Comparison of ENCODE assay signal across 25 cellular contexts in genomic region chr3:100099621-100100020, GRCh38. TPM values are rescaled to one million over a fixed set of nuclear protein-coding genes. Genes with fewer than 3 reads are reported as not detected.
DNase-seq lines count a peak whose midpoint lies in the region; ATAC-seq and TF ChIP-seq lines count a peak whose summit lies in the region.
"Had no signal": no experiment of that assay in that cellular context is flagged by ENCODE, and none has a peak within 500 bp of the region (broad histone marks: within the 10 kb centered on the region; RNA-seq: fewer than 3 reads in every experiment).

No MANE protein-coding gene starts in this region.

- TF ChIP-seq POLR2A in gastroesophageal sphincter (IDR thresholded peaks at IDR 0.05): no peak

- H3K36me3 ChIP-seq in left ventricle myocardium inferior: no peaks in the 10 kb centered on the region
- H3K36me3 ChIP-seq in gastroesophageal sphincter: no peaks in the 10 kb centered on the region
- H3K36me3 ChIP-seq in trophoblast cell (ENCODE audit: control insufficient read depth in 1 of 2, insufficient read depth in 2 of 2, low read length in 2 of 2): no peaks in the 10 kb centered on the region
- H3K36me3 ChIP-seq in aorta (ENCODE audit: control insufficient read depth in 1 of 2, insufficient read depth in 2 of 2, low read length in 1 of 2): no peaks in the 10 kb centered on the region
- H3K36me3 ChIP-seq: MG63, SJSA1, stomach had no signal

- H4K91ac ChIP-seq in trophoblast cell (ENCODE audit: low read depth, low read length): no peak overlapping the region

- no peak overlapping the region for H3K18ac ChIP-seq in trophoblast cell (ENCODE audit: low read length)

- no peaks in the 10 kb centered on the region for H3K27me3 Mint-ChIP-seq in activated CD4-positive, alpha-beta memory T cell treated with anti-CD3 and anti-CD28 coated beads, Interleukin-2, amount 10 ng/mL, durations not matched to agents 7 days and 5 days
- H3K27me3 Mint-ChIP-seq: activated CD4-positive, alpha-beta T cell treated with anti-CD3 and anti-CD28 coated beads for 36 hours; activated T-cell treated with anti-CD3 and anti-CD28 coated beads, Interleukin-2, amount 50 U/mL, for 24 hours; B cell; CD8-positive, alpha-beta memory T cell had no signal

- no peak overlapping the region for H2BK5ac ChIP-seq in trophoblast cell (ENCODE audit: low read depth, low read length, poor library complexity)

- intact Hi-C loops in left ventricle myocardium inferior (cut with micrococcal nuclease) (loop anchor here (10.0 kb wide), 1 partner anchor 65 kb away; no protein-coding TSS in a partner anchor), right cardiac atrium (cut with DNase I) (no loop called here), aorta (cut with DNase I) (loop anchor here in 1 of 2 donors (5.0 kb wide), 1 partner anchor 63 kb away; no protein-coding TSS in a partner anchor)

- H3K9me3 ChIP-seq in left ventricle myocardium inferior (replicated peaks) (no peaks in the 10 kb centered on the region), right cardiac atrium (ENCODE audit: control insufficient read depth, low read length) (no peaks in the 10 kb centered on the region), gastroesophageal sphincter (no peaks in the 10 kb centered on the region), trophoblast cell (ENCODE audit: insufficient read depth, low read depth, low read length) (no peaks in the 10 kb centered on the region), aorta (ENCODE audit: control insufficient read depth, low read length) (no peaks in the 10 kb centered on the region)
- H3K9me3 ChIP-seq: A549, MG63, SJSA1, stomach had no signal

- peaks cover 19% of the 10 kb centered on the region for H3K36me3 Mint-ChIP-seq in activated CD4-positive, alpha-beta memory T cell treated with anti-CD3 and anti-CD28 coated beads, Interleukin-2, amount 10 ng/mL, durations not matched to agents 7 days and 5 days (ENCODE audit: low read depth)
- H3K36me3 Mint-ChIP-seq: natural killer cell had no signal

- no peak overlapping the region for H2AFZ ChIP-seq in trophoblast cell (ENCODE audit: insufficient read depth, low read length, poor library complexity)

- no peak for TF ChIP-seq EP300 in gastroesophageal sphincter (IDR thresholded peaks at IDR 0.05)

- H3K79me1 ChIP-seq in trophoblast cell (ENCODE audit: low read length): peaks cover 2% of the 10 kb centered on the region

- H3K4me1 Mint-ChIP-seq in activated CD4-positive, alpha-beta memory T cell treated with anti-CD3 and anti-CD28 coated beads, Interleukin-2, amount 10 ng/mL, durations not matched to agents 7 days and 5 days: peaks cover 21% of the 10 kb centered on the region
- H3K4me1 Mint-ChIP-seq: CD8-positive, alpha-beta memory T cell had no signal

- H3K4me2 ChIP-seq in trophoblast cell (ENCODE audit: low read length): no peak overlapping the region
- H3K4me2 ChIP-seq: A549 had no signal

- H3K79me2 ChIP-seq in trophoblast cell (ENCODE audit: control insufficient read depth, insufficient read depth, low read length, poor library complexity): peaks cover 1% of the 10 kb centered on the region

- H3K27me3 ChIP-seq in left ventricle myocardium inferior (ENCODE audit: low read depth) (no peaks in the 10 kb centered on the region), right cardiac atrium (ENCODE audit: control insufficient read depth, insufficient read depth) (no peaks in the 10 kb centered on the region), gastroesophageal sphincter (no peaks in the 10 kb centered on the region), trophoblast cell (ENCODE audit: insufficient read depth, low read length) (no peaks in the 10 kb centered on the region), aorta (ENCODE audit: control insufficient read depth in 1 of 2, insufficient read depth in 2 of 2, low read length in 1 of 2) (no peaks in the 10 kb centered on the region)
- H3K27me3 ChIP-seq: MG63, SJSA1, stomach had no signal

- no peak overlapping the region for H2BK120ac ChIP-seq in trophoblast cell (ENCODE audit: insufficient read depth, low read length, poor library complexity)

- no peak overlapping the region for H3K9ac ChIP-seq in trophoblast cell (ENCODE audit: low read length)

- no peak overlapping the region for H3K27ac Mint-ChIP-seq in activated CD4-positive, alpha-beta memory T cell treated with anti-CD3 and anti-CD28 coated beads, Interleukin-2, amount 10 ng/mL, durations not matched to agents 7 days and 5 days
- H3K27ac Mint-ChIP-seq: activated CD4-positive, alpha-beta T cell treated with anti-CD3 and anti-CD28 coated beads for 36 hours; activated T-cell treated with anti-CD3 and anti-CD28 coated beads, Interleukin-2, amount 50 U/mL, for 24 hours; B cell; natural killer cell; T-helper 1 cell treated with Interleukin-12 subunit alpha and Interleukin-12 subunit beta and Interleukin-4 antibody, amounts not matched to agents 30 μg/mL and 1 μg/mL, for 36 hours had no signal

- POLR2A ChIA-PET in activated CD4-positive, alpha-beta memory T cell treated with anti-CD3 and anti-CD28 coated beads, Interleukin-2, amount 10 ng/mL, durations not matched to agents 7 days and 5 days (lab: Charles Lee): no interaction called here

- TF ChIP-seq CTCF in left ventricle myocardium inferior (IDR thresholded peaks at IDR 0.05; ENCODE audit: borderline replicate concordance) (no peak), gastroesophageal sphincter (IDR thresholded peaks at IDR 0.05) (no peak)

- H3K4ac ChIP-seq in trophoblast cell (ENCODE audit: low read depth, low read length): no peak overlapping the region

- DNase-seq in left ventricle myocardium inferior (no peak), right cardiac atrium (no peak), trophoblast cell (peak; percentile 37 to 70), aorta (no peak), DMS114 treated with DMSO at 0.1 percent for 48 hours (lab: John Stamatoyannopoulos, UW; ENCODE audit: unreplicated experiment) (no peak)
- DNase-seq in activated CD4-positive, alpha-beta memory T cell treated with anti-CD3 and anti-CD28 coated beads, Interleukin-2, amount 10 ng/mL, durations not matched to agents 7 days and 5 days: no peak
- DNase-seq: activated CD4-positive, alpha-beta T cell treated with anti-CD3 and anti-CD28 coated beads for 36 hours; activated gamma-delta T cell treated with Interleukin-2 at 50 U/mL for 16 hours; activated T-cell treated with anti-CD3 and anti-CD28 coated beads, Interleukin-2, amount 50 U/mL, for 24 hours; CD8-positive, alpha-beta memory T cell; GOT3; MG63; natural killer cell; NCI-H2081 treated with DMSO at 0.1 percent for 48 hours; NK-92 treated with Interleukin-12 subunit alpha and Interleukin-12 subunit beta, amount 100 ng/mL, for 24 hours; stomach had no signal

- no peak for ATAC-seq in right cardiac atrium
- ATAC-seq in gastroesophageal sphincter: no peak
- ATAC-seq in aorta (ENCODE audit: low FRiP score): no peak
- no peak for ATAC-seq in HG03039 (IDR thresholded peaks at IDR 0.05; ENCODE audit: unreplicated experiment)
- ATAC-seq: A549; activated CD4-positive, alpha-beta T cell treated with anti-CD3 and anti-CD28 coated beads for 36 hours; K562; natural killer cell; Panc1; sciatic nerve had no signal

- H3K4me1 ChIP-seq in left ventricle myocardium inferior (peaks cover 64% of the 10 kb centered on the region), right cardiac atrium (ENCODE audit: control insufficient read depth, insufficient read depth, low read length) (peaks cover 3% of the 10 kb centered on the region), gastroesophageal sphincter (peaks cover 15 to 55% (median 15%) of the 10 kb centered on the region in 3 donors), trophoblast cell (ENCODE audit: control insufficient read depth in 1 of 2, insufficient read depth in 2 of 2, low read length in 2 of 2) (peaks cover 2 to 11% of the 10 kb centered on the region in 2 experiments), aorta (ENCODE audit: control insufficient read depth in 1 of 2, insufficient read depth in 2 of 2, low read length in 2 of 2) (peaks cover 6 to 8% of the 10 kb centered on the region in 2 donors)

- H3K14ac ChIP-seq in trophoblast cell (ENCODE audit: low read length): no peak overlapping the region

- peaks cover 3% of the 10 kb centered on the region for H3K9me3 Mint-ChIP-seq in activated CD4-positive, alpha-beta memory T cell treated with anti-CD3 and anti-CD28 coated beads, Interleukin-2, amount 10 ng/mL, durations not matched to agents 7 days and 5 days
- H3K9me3 Mint-ChIP-seq: CD8-positive, alpha-beta memory T cell; natural killer cell had no signal

- H2AK5ac ChIP-seq in trophoblast cell (ENCODE audit: low read length): no peak overlapping the region

- CTCF ChIA-PET in activated CD4-positive, alpha-beta memory T cell treated with anti-CD3 and anti-CD28 coated beads, Interleukin-2, amount 10 ng/mL, durations not matched to agents 7 days and 5 days (lab: Charles Lee): no interaction called here

- WGBS in right cardiac atrium: 50% methylated on average over 2 of the region's 2 CpGs
- 67 to 73% methylated on average over 2 of the region's 2 CpGs for WGBS in gastroesophageal sphincter (ENCODE audit: low coverage in 1 of 2), 2 donors
- WGBS in trophoblast cell (ENCODE audit: extremely low coverage, insufficient coverage, insufficient read length): no CpG with 5 or more reads among the region's 2 CpGs
- WGBS in aorta, 2 donors: 53 to 55% methylated on average over 2 of the region's 2 CpGs

- H4K12ac ChIP-seq in trophoblast cell (ENCODE audit: low read depth, low read length): no peak overlapping the region

- H3K4me3 ChIP-seq in left ventricle myocardium inferior (no peak overlapping the region), right cardiac atrium (ENCODE audit: low read length) (no peak overlapping the region), gastroesophageal sphincter (no peak overlapping the region), trophoblast cell (ENCODE audit: low read depth, low read length) (no peak overlapping the region), aorta (ENCODE audit: low read length in 2 of 2) (no peak overlapping the region)
- H3K4me3 ChIP-seq: A549, K562, MG63, SJSA1, stomach had no signal

- H3K27ac ChIP-seq in left ventricle myocardium inferior (replicated peaks) (peak overlapping the region; percentile 86), right cardiac atrium (ENCODE audit: low read length) (no peak overlapping the region), gastroesophageal sphincter (peak overlapping the region; percentile 15 to 71 (median 20)), trophoblast cell (ENCODE audit: low read depth, low read length) (no peak overlapping the region), aorta (ENCODE audit: low read depth in 1 of 2, low read length in 2 of 2) (peak overlapping the region; percentile 6 to 82)
- H3K27ac ChIP-seq: A549, SJSA1, stomach had no signal

- H3K4me3 Mint-ChIP-seq in activated CD4-positive, alpha-beta memory T cell treated with anti-CD3 and anti-CD28 coated beads, Interleukin-2, amount 10 ng/mL, durations not matched to agents 7 days and 5 days: no peak overlapping the region
- H3K4me3 Mint-ChIP-seq: activated CD4-positive, alpha-beta T cell treated with anti-CD3 and anti-CD28 coated beads for 36 hours; activated T-cell treated with anti-CD3 and anti-CD28 coated beads, Interleukin-2, amount 50 U/mL, for 24 hours; B cell; CD8-positive, alpha-beta memory T cell; natural killer cell; T-helper 1 cell treated with Interleukin-12 subunit alpha and Interleukin-12 subunit beta and Interleukin-4 antibody, amounts not matched to agents 30 μg/mL and 1 μg/mL, for 36 hours had no signal

- H4K8ac ChIP-seq in trophoblast cell (ENCODE audit: low read depth, low read length): no peak overlapping the region

- H2BK12ac ChIP-seq in trophoblast cell (ENCODE audit: low read length): no peak overlapping the region

- no peak overlapping the region for H3K23ac ChIP-seq in trophoblast cell (ENCODE audit: low read length)

RNA-seq across cellular contexts. Expression of gene FILIP1L, which starts 14.7 kb away (rescaled TPM):
- total RNA-seq in left ventricle myocardium inferior (84.9 TPM), right cardiac atrium (10 to 100 TPM; 53.6 to 88.3 (median 68.7) TPM), gastroesophageal sphincter (100 to 1,000 TPM; 113 to 149 (median 122) TPM), aorta (100 to 1,000 TPM; 332 to 861 TPM)
- polyA plus RNA-seq in right cardiac atrium (42.2 TPM), aorta (100 to 1,000 TPM; 168 to 170 TPM)
- polyA plus RNA-seq in trophoblast cell (2013): 30.8 and 31.7 TPM in 2 replicates
- 1 to 10 TPM; 1.9 to 2.0 TPM for total RNA-seq in activated CD4-positive, alpha-beta memory T cell treated with anti-CD3 and anti-CD28 coated beads, Interleukin-2, amount 10 ng/mL, durations not matched to agents 7 days and 5 days

Comparison
In these comparisons a context has a peak if more than half of its experiments do, and no peak if none do; other contexts are left out.
1. H3K27ac ChIP-seq: peak in left ventricle myocardium inferior (single experiment), gastroesophageal sphincter (4 of 4) and aorta (2 of 2); none in right cardiac atrium (single experiment) and trophoblast cell (single experiment).
2. DNase-seq: peak in trophoblast cell (2 of 2); none in left ventricle myocardium inferior (single experiment), right cardiac atrium (0 of 3), aorta (0 of 2), DMS114 treated with DMSO at 0.1 percent for 48 hours (single experiment) and activated CD4-positive, alpha-beta memory T cell treated with anti-CD3 and anti-CD28 coated beads, Interleukin-2, amount 10 ng/mL, durations not matched to agents 7 days and 5 days (single experiment).
3. RNA of gene FILIP1L, which starts 14.7 kb away (total RNA-seq): 332 to 861 TPM in aorta, 113 to 149 TPM in gastroesophageal sphincter, 84.9 TPM in left ventricle myocardium inferior (single experiment) and 53.6 to 88.3 TPM in right cardiac atrium; 1.9 to 2.0 TPM in activated CD4-positive, alpha-beta memory T cell treated with anti-CD3 and anti-CD28 coated beads, Interleukin-2, amount 10 ng/mL, durations not matched to agents 7 days and 5 days; every median in the first group is over 10 times any median in the second.